1 cellular context compared by ENCODE assay signal in the genomic region with DNA sequence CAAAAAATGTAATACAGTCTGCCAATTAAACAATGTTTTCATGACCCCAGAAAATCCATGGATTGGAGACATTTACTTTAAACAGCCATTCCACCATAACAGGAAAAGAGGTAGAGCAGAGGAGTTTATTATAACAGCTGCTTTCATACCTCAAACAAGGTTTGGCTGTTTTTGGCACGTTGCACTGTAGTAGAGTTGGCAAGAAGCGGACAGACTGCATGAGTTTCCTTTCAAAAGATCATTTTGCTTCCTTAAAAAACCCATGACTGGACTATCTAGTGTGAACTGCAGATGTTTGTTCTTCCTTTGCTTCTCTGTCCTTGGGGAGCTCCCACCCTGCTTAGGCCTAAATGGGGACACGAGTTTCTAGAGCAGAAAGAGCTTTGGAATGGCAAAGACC.
TF ChIP-seq lines count a peak whose summit lies in the region.

No MANE protein-coding gene starts in this region.

TF ChIP-seq in H1, 55 proteins besides CTCF, POLR2A, EP300 and RAD21 (continued from another document):
- TF ChIP-seq, protein P1, sequence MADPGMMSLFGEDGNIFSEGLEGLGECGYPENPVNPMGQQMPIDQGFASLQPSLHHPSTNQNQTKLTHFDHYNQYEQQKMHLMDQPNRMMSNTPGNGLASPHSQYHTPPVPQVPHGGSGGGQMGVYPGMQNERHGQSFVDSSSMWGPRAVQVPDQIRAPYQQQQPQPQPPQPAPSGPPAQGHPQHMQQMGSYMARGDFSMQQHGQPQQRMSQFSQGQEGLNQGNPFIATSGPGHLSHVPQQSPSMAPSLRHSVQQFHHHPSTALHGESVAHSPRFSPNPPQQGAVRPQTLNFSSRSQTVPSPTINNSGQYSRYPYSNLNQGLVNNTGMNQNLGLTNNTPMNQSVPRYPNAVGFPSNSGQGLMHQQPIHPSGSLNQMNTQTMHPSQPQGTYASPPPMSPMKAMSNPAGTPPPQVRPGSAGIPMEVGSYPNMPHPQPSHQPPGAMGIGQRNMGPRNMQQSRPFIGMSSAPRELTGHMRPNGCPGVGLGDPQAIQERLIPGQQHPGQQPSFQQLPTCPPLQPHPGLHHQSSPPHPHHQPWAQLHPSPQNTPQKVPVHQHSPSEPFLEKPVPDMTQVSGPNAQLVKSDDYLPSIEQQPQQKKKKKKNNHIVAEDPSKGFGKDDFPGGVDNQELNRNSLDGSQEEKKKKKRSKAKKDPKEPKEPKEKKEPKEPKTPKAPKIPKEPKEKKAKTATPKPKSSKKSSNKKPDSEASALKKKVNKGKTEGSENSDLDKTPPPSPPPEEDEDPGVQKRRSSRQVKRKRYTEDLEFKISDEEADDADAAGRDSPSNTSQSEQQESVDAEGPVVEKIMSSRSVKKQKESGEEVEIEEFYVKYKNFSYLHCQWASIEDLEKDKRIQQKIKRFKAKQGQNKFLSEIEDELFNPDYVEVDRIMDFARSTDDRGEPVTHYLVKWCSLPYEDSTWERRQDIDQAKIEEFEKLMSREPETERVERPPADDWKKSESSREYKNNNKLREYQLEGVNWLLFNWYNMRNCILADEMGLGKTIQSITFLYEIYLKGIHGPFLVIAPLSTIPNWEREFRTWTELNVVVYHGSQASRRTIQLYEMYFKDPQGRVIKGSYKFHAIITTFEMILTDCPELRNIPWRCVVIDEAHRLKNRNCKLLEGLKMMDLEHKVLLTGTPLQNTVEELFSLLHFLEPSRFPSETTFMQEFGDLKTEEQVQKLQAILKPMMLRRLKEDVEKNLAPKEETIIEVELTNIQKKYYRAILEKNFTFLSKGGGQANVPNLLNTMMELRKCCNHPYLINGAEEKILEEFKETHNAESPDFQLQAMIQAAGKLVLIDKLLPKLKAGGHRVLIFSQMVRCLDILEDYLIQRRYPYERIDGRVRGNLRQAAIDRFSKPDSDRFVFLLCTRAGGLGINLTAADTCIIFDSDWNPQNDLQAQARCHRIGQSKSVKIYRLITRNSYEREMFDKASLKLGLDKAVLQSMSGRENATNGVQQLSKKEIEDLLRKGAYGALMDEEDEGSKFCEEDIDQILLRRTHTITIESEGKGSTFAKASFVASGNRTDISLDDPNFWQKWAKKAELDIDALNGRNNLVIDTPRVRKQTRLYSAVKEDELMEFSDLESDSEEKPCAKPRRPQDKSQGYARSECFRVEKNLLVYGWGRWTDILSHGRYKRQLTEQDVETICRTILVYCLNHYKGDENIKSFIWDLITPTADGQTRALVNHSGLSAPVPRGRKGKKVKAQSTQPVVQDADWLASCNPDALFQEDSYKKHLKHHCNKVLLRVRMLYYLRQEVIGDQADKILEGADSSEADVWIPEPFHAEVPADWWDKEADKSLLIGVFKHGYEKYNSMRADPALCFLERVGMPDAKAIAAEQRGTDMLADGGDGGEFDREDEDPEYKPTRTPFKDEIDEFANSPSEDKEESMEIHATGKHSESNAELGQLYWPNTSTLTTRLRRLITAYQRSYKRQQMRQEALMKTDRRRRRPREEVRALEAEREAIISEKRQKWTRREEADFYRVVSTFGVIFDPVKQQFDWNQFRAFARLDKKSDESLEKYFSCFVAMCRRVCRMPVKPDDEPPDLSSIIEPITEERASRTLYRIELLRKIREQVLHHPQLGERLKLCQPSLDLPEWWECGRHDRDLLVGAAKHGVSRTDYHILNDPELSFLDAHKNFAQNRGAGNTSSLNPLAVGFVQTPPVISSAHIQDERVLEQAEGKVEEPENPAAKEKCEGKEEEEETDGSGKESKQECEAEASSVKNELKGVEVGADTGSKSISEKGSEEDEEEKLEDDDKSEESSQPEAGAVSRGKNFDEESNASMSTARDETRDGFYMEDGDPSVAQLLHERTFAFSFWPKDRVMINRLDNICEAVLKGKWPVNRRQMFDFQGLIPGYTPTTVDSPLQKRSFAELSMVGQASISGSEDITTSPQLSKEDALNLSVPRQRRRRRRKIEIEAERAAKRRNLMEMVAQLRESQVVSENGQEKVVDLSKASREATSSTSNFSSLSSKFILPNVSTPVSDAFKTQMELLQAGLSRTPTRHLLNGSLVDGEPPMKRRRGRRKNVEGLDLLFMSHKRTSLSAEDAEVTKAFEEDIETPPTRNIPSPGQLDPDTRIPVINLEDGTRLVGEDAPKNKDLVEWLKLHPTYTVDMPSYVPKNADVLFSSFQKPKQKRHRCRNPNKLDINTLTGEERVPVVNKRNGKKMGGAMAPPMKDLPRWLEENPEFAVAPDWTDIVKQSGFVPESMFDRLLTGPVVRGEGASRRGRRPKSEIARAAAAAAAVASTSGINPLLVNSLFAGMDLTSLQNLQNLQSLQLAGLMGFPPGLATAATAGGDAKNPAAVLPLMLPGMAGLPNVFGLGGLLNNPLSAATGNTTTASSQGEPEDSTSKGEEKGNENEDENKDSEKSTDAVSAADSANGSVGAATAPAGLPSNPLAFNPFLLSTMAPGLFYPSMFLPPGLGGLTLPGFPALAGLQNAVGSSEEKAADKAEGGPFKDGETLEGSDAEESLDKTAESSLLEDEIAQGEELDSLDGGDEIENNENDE (IDR thresholded peaks at IDR 0.05; ENCODE audit: insufficient replicate concordance, low read length) = no peak
- TF ChIP-seq EGR1 (IDR thresholded peaks at IDR 0.05; ENCODE audit: borderline replicate concordance, low read depth, low read length) (no peak), KDM5A (IDR thresholded peaks at IDR 0.05; ENCODE audit: low read length) (no peak), SRF (IDR thresholded peaks at IDR 0.05; ENCODE audit: low read depth, low read length) (no peak), SUZ12 (IDR thresholded peaks at IDR 0.05; ENCODE audit: low read length) (no peak)
